In the genomic region with DNA sequence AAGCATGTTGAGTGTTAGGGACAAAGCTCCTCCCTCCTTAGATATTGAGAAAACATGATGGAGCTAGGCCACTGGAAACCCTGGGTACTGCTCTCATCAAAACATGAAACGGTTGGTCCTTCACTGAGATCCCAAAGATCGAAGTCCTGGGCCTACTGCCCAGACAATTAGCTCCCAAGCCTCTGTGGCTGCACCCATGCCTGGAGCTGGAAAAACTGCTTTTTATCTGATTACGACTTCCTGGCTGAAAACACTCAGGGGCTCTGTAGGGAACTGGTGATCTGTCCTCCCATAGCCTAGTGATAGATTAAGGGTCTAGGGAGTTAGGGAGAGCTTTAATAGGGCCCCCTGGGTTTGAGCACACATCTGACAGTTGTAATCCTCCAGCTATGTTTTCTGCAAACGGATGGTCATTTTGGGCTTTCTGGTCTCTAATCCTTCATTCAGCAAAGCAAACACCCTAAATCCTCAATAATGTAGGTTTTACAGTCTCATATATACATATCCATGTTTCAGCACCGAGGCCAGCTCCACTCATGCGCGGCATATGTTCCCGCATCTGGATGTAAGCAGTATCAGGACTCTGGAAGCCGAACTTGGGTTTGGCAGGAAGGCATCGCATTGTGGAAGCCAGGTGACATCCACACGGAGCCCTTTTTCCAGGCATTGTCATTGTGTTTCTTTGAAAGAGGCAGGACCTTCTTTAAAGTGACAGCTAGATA, we compare ENCODE assay signal across 16 cellular contexts. TPM values are rescaled to one million over a fixed set of nuclear protein-coding genes. Genes with fewer than 3 reads are reported as not detected.
A peak's percentile ranks its signal among the peaks of the same experiment; 100 is the strongest.
DNase-seq lines count a peak whose midpoint lies in the region; ATAC-seq and TF ChIP-seq lines count a peak whose summit lies in the region.
"Had no signal": no experiment of that assay in that cellular context is flagged by ENCODE, and none has a peak within 500 bp of the region (broad histone marks: within the 10 kb centered on the region; RNA-seq: fewer than 3 reads in every experiment).

No MANE protein-coding gene starts in this region.

- intact Hi-C loops in A673 (cut with micrococcal nuclease; ENCODE audit: unreplicated experiment) (no loop called here), IMR-90 (cut with micrococcal nuclease) (no loop called here)

- DNase-seq in A673 (ENCODE audit: low spot score) (peak; percentile 68), IMR-90 (peak; percentile 3), adipocyte (ENCODE audit: low read depth) (peak; percentile 11), hepatocyte (ENCODE audit: low spot score) (peak; percentile 78), iPS-NIHi7 (ENCODE audit: extremely low spot score) (no peak)
- no peak for DNase-seq in stimulated activated CD4-positive, alpha-beta T cell treated with anti-CD3 and anti-CD28 coated beads, Interleukin-4, amount 100 ng/mL, for 24 hours
- DNase-seq: activated CD8-positive, alpha-beta memory T cell treated with anti-CD3 and anti-CD28 coated beads, Interleukin-2, amount 10 ng/mL, durations not matched to agents 7 days and 5 days; activated naive CD4-positive, alpha-beta T cell treated with anti-CD3 and anti-CD28 coated beads, Interleukin-2, amount 50 U/mL, for 16 hours; cerebellar nuclear complex; MV-4-11; SHP77 had no signal

- H3K56ac ChIP-seq in IMR-90 (ENCODE audit: extremely low read depth, insufficient read depth, low read length): no peak overlapping the region

- in situ Hi-C loops in IMR-90 (cut with MboI; ENCODE audit: low sequenced_read_pairs): no loop called here

- no peak overlapping the region for H3K4ac ChIP-seq in IMR-90 (ENCODE audit: low read depth, low read length)

- no peak for TF ChIP-seq RAD21 in IMR-90 (IDR thresholded peaks at IDR 0.05; ENCODE audit: low read length)

- H2AK9ac ChIP-seq in IMR-90 (replicated peaks; ENCODE audit: low read depth, low read length, poor library complexity): no peak overlapping the region

- POLR2A ChIA-PET in A673 (lab: Charles Lee; ENCODE audit: low non-redundant PET) (no interaction called here), IMR-90 (lab: Charles Lee; ENCODE audit: unreplicated experiment) (no interaction called here)

- no peaks in the 10 kb centered on the region for H3K79me1 ChIP-seq in IMR-90 (ENCODE audit: low read depth in 1 of 2, low read length in 2 of 2)

- no peaks in the 10 kb centered on the region for H3K79me2 ChIP-seq in hepatocyte

- H3K4me2 ChIP-seq in IMR-90 (ENCODE audit: low read depth, low read length) (no peak overlapping the region), hepatocyte (no peak overlapping the region)

- H4K5ac ChIP-seq in IMR-90 (ENCODE audit: low read depth, low read length): no peak overlapping the region

- H3K27me3 ChIP-seq in A673 (replicated peaks; ENCODE audit: insufficient read depth, low read depth, low read length, poor library complexity) (peaks cover 38% of the 10 kb centered on the region), IMR-90 (ENCODE audit: control insufficient read depth, insufficient read depth, low read length) (peaks cover 11% of the 10 kb centered on the region), adipocyte (replicated peaks; ENCODE audit: control insufficient read depth, insufficient read depth, low read length) (peaks cover 32% of the 10 kb centered on the region), hepatocyte (peaks cover 35% of the 10 kb centered on the region)

- no peaks in the 10 kb centered on the region for H3K9me2 ChIP-seq in hepatocyte (replicated peaks; ENCODE audit: insufficient read depth)

- no peak overlapping the region for H2BK5ac ChIP-seq in IMR-90 (ENCODE audit: low read depth, low read length, poor library complexity, severe bottlenecking)

- H4K20me1 ChIP-seq in IMR-90 (ENCODE audit: insufficient read depth, low read length): no peaks in the 10 kb centered on the region
- H4K20me1 ChIP-seq in hepatocyte (ENCODE audit: insufficient read depth, poor library complexity, severe bottlenecking): no peaks in the 10 kb centered on the region

- TF ChIP-seq POLR2A in IMR-90 (IDR thresholded peaks at IDR 0.05; ENCODE audit: low read depth, low read length): no peak

- H3K27ac ChIP-seq in A673 (ENCODE audit: low read depth, low read length, poor library complexity, severe bottlenecking) (no peak overlapping the region), IMR-90 (ENCODE audit: insufficient read depth, low read length) (no peak overlapping the region), hepatocyte (no peak overlapping the region)
- H3K27ac ChIP-seq: vagina had no signal

- no peak overlapping the region for H3K23ac ChIP-seq in IMR-90 (ENCODE audit: low read depth, low read length)

- CTCF ChIA-PET in A673 (lab: Charles Lee) (no interaction called here), IMR-90 (lab: Yijun Ruan, JAX) (no interaction called here)

- H2BK20ac ChIP-seq in IMR-90 (ENCODE audit: low read depth, low read length): no peak overlapping the region

- BruUV-seq in A673 (replicated peaks; lab: Mats Ljungman, UMichigan) (no TSS peak), IMR-90 (replicated peaks; lab: Mats Ljungman, UMichigan) (no TSS peak)

- no peak overlapping the region for H3K9ac ChIP-seq in IMR-90 (ENCODE audit: low read depth, low read length)
- H3K9ac ChIP-seq in adipocyte (ENCODE audit: low read length): no peak overlapping the region

- H3K18ac ChIP-seq in IMR-90 (ENCODE audit: low read depth, low read length): no peak overlapping the region

- TF ChIP-seq CTCF in A673 (conservative IDR thresholded peaks at IDR 0.05; ENCODE audit: low read depth, low read length): no peak
- no peak for TF ChIP-seq CTCF in IMR-90 (conservative IDR thresholded peaks at IDR 0.05; ENCODE audit: low read depth, low read length)
- no peak for TF ChIP-seq CTCF in hepatocyte (IDR thresholded peaks at IDR 0.05; ENCODE audit: poor library complexity)

- no peak overlapping the region for H2AFZ ChIP-seq in IMR-90 (replicated peaks; ENCODE audit: low read length, poor library complexity)
- H2AFZ ChIP-seq in hepatocyte: no peak overlapping the region

- dilution Hi-C loops in IMR-90 (cut with HindIII; ENCODE audit: low sequenced_read_pairs, unreplicated experiment): no loop called here

- H2BK15ac ChIP-seq in IMR-90 (ENCODE audit: low read depth, low read length): no peak overlapping the region

- no peaks in the 10 kb centered on the region for H3K9me3 ChIP-seq in A673 (ENCODE audit: low read depth, low read length, poor library complexity, severe bottlenecking)
- H3K9me3 ChIP-seq in IMR-90 (ENCODE audit: control insufficient read depth, insufficient read depth, low read length): peaks cover 11% of the 10 kb centered on the region
- H3K9me3 ChIP-seq in adipocyte (ENCODE audit: control insufficient read depth, low read length): no peaks in the 10 kb centered on the region
- no peaks in the 10 kb centered on the region for H3K9me3 ChIP-seq in hepatocyte (ENCODE audit: low read depth)
- H3K9me3 ChIP-seq: vagina had no signal

- whole genome bisulfite sequencing in IMR-90 (ENCODE audit: extremely low coverage in 2 of 2, insufficient read length in 1 of 2), 2 experiments: 21% methylated on average over 6 of the region's 11 CpGs; no CpG with 5 or more reads in 1 of the 2 experiments
- WGBS in hepatocyte (ENCODE audit: low lambda C conversion rate, missing lambda C conversion rate): 43% methylated on average over 11 of the region's 11 CpGs

- H2AK5ac ChIP-seq in IMR-90 (ENCODE audit: low read depth, low read length): no peak overlapping the region

- H4K8ac ChIP-seq in IMR-90 (ENCODE audit: low read depth in 2 of 2, low read length in 2 of 2): no peak overlapping the region

- H4K91ac ChIP-seq in IMR-90 (ENCODE audit: insufficient read depth, low read depth, low read length): no peak overlapping the region

- no peak overlapping the region for H2BK120ac ChIP-seq in IMR-90 (ENCODE audit: low read depth, low read length)

- H3K36me3 ChIP-seq in A673 (ENCODE audit: insufficient read depth, low read length, poor library complexity, severe bottlenecking) (no peaks in the 10 kb centered on the region), IMR-90 (ENCODE audit: control insufficient read depth, insufficient read depth, low read length) (no peaks in the 10 kb centered on the region), adipocyte (ENCODE audit: control insufficient read depth, insufficient read depth, low read length, severe bottlenecking) (no peaks in the 10 kb centered on the region), hepatocyte (replicated peaks; ENCODE audit: insufficient read depth, low read depth) (no peaks in the 10 kb centered on the region)
- H3K36me3 ChIP-seq: vagina had no signal

- H3K14ac ChIP-seq in IMR-90 (replicated peaks; ENCODE audit: low read depth, low read length): no peak overlapping the region

- H3K4me1 ChIP-seq in A673 (ENCODE audit: insufficient read depth, low read length, poor library complexity, severe bottlenecking) (peaks cover 2% of the 10 kb centered on the region), IMR-90 (ENCODE audit: control insufficient read depth, insufficient read depth, low read length) (no peaks in the 10 kb centered on the region), adipocyte (ENCODE audit: control insufficient read depth, insufficient read depth, low read length) (no peaks in the 10 kb centered on the region), hepatocyte (ENCODE audit: insufficient read depth) (no peaks in the 10 kb centered on the region)
- H3K4me1 ChIP-seq: vagina had no signal

- H3K9me1 ChIP-seq in IMR-90 (ENCODE audit: insufficient read depth, low read length): no peaks in the 10 kb centered on the region

- ATAC-seq in IMR-90 (ENCODE audit: low read depth) (no peak), GM21825 (IDR thresholded peaks at IDR 0.05; ENCODE audit: unreplicated experiment) (no peak), GM18907 (IDR thresholded peaks at IDR 0.05; ENCODE audit: unreplicated experiment) (no peak)
- ATAC-seq: activated CD8-positive, alpha-beta memory T cell treated with anti-CD3 and anti-CD28 coated beads, Interleukin-2, amount 10 ng/mL, durations not matched to agents 7 days and 5 days; stimulated activated effector memory CD8-positive, alpha-beta T cell treated with anti-CD3 and anti-CD28 coated beads, Interleukin-12 subunit alpha, Interleukin-12 subunit beta, amount 100 ng/mL, for 72 hours had no signal

- H3K4me3 ChIP-seq in A673 (ENCODE audit: low read depth, low read length, poor library complexity, severe bottlenecking) (no peak overlapping the region), IMR-90 (ENCODE audit: insufficient read depth, low read depth, low read length) (no peak overlapping the region), adipocyte (ENCODE audit: low read length) (no peak overlapping the region), hepatocyte (no peak overlapping the region)
- H3K4me3 ChIP-seq: vagina had no signal

RNA-seq across cellular contexts. Expression of a gene that starts 6.2 kb away (rescaled TPM):
- total RNA-seq in A673 (2021): 3.7 and 5.5 TPM in 2 replicates
- not detected in 2 replicates for total RNA-seq in IMR-90 (2012; rRNA removed)
- not detected in 2 replicates for polyA plus RNA-seq in IMR-90 (2012; rRNA removed)
- not detected in 2 replicates for polyA plus RNA-seq in IMR-90 (2012; cell fraction: cytosol; rRNA removed)
- 0.03 TPM in 1 of 2 replicates, not detected in the other for polyA plus RNA-seq in IMR-90 (2012; cell fraction: nucleus; rRNA removed; ENCODE audit: low replicate concordance)
- total RNA-seq in hepatocyte: 0.17 and 0.20 TPM in 2 replicates
- polyA plus RNA-seq in hepatocyte: 0.40 TPM in 1 of 2 replicates, not detected in the other
- total RNA-seq: pulmonary artery endothelial cell had no signal

Comparison
In these comparisons a context has a peak if more than half of its experiments do, and no peak if none do; other contexts are left out.
1. DNase-seq: peak in A673 (single experiment), IMR-90 (single experiment), adipocyte (single experiment) and hepatocyte (single experiment); none in stimulated activated CD4-positive, alpha-beta T cell treated with anti-CD3 and anti-CD28 coated beads, Interleukin-4, amount 100 ng/mL, for 24 hours (single experiment) and iPS-NIHi7 (single experiment).